18 cellular contexts compared by ENCODE assay signal in the genomic region with DNA sequence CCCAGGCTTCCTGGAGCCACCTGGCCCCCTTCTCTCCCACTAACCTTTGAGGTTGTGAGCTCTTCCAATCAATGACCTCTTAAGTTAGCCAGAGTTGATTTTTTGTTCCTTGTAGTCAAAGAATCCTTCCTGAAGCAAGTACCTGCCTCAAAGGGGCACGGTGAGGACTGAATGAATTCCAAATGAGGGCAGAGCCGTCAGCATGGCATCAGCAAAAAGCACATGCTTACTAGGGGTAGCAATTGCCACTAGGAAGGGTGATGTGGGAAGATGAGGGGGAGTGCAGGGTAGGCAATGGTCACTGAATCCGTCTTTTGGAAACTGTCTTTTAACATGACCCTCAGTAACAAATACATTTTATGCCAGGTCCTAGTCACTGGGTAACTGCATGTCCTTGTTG. TPM values are rescaled to one million over a fixed set of nuclear protein-coding genes. Genes with fewer than 3 reads are reported as not detected.
A peak's percentile ranks its signal among the peaks of the same experiment; 100 is the strongest.
DNase-seq lines count a peak whose midpoint lies in the region; ATAC-seq, FAIRE-seq and TF ChIP-seq lines count a peak whose summit lies in the region.
"Had no signal": no experiment of that assay in that cellular context is flagged by ENCODE, and none has a peak within 500 bp of the region (broad histone marks: within the 10 kb centered on the region; RNA-seq: fewer than 3 reads in every experiment).

No MANE protein-coding gene starts in this region.

- peaks cover 5% of the 10 kb centered on the region for H3K27me3 Mint-ChIP-seq in activated CD4-positive, alpha-beta T cell treated with anti-CD3 and anti-CD28 coated beads, Interleukin-2, amount 10 ng/mL, durations not matched to agents 24 days and 14 days
- H3K27me3 Mint-ChIP-seq in stimulated activated naive CD8-positive, alpha-beta T cell treated with anti-CD3 and anti-CD28 coated beads, Interleukin-15, Interleukin-2, amounts not matched to agents 100 ng/mL and 50 ng/mL, for 24 hours = no peaks in the 10 kb centered on the region

- RAD21 ChIA-PET in GM12878 (lab: Charles Lee; ENCODE audit: unreplicated experiment) = interaction anchor here (0.7 to 1.9 kb wide), 4 partner anchors 9 to 366 kb away, joined by 3 to 7 read pairs (median 4); a partner anchor contains a TSS

- DNase-seq in activated CD4-positive, alpha-beta T cell treated with anti-CD3 and anti-CD28 coated beads, Interleukin-2, amount 10 ng/mL, durations not matched to agents 24 days and 14 days = no peak
- no peak for DNase-seq in activated CD4-positive, alpha-beta T cell treated with anti-CD3 and anti-CD28 coated beads for 4 hours
- DNase-seq in stimulated activated naive CD8-positive, alpha-beta T cell treated with anti-CD3 and anti-CD28 coated beads, Interleukin-15, Interleukin-2, amounts not matched to agents 100 U/mL and 50 U/mL, for 24 hours = no peak
- no peak for DNase-seq in GM12878 (ENCODE audit: low read depth, low spot score)
- DNase-seq in transverse colon = no peak
- no peak for DNase-seq in ovary
- no peak for DNase-seq in mesenteric fat pad (ENCODE audit: low spot score)
- DNase-seq: activated gamma-delta T cell, BE2C, DMS53, lower lobe of right lung, NCI-H1417 treated with DMSO at 0.1 percent for 48 hours, NCI-H510A treated with DMSO at 0.1 percent for 48 hours had no signal

- H3K27me3 ChIP-seq in GM12878 (replicated peaks in 1 of 2; ENCODE audit: control insufficient read depth in 2 of 2, insufficient read depth in 2 of 2, low read length in 1 of 2) (no peaks in the 10 kb centered on the region), transverse colon (no peaks in the 10 kb centered on the region), ovary (no peaks in the 10 kb centered on the region)
- H3K27me3 ChIP-seq: BE2C had no signal

- H4K20me1 ChIP-seq in GM12878 (ENCODE audit: control insufficient read depth, insufficient read depth) = no peaks in the 10 kb centered on the region

- SMC1A ChIA-PET in GM12878 (lab: Charles Lee; ENCODE audit: uncharacterized antibody, unreplicated experiment) = interaction anchor here (0.7 to 4.9 kb wide), 6 partner anchors 10 to 304 kb away, joined by 3 to 36 read pairs (median 6); no protein-coding TSS in a partner anchor

- H3K4me3 ChIP-seq in GM12878 = no peak overlapping the region
- H3K4me3 ChIP-seq in transverse colon = no peak overlapping the region
- H3K4me3 ChIP-seq in ovary = no peak overlapping the region
- H3K4me3 ChIP-seq: lower lobe of right lung had no signal

- no peak for TF ChIP-seq RAD21 in GM12878 (IDR thresholded peaks at IDR 0.05; ENCODE audit: insufficient read depth, low read depth, low read length)

- no peak overlapping the region for H3K9ac ChIP-seq in GM12878 (ENCODE audit: control insufficient read depth, insufficient read depth, low read length)

- CTCF ChIA-PET in GM12878 (lab: Yijun Ruan, JAX) = interaction anchor here (0.7 to 6.3 kb wide), 8 partner anchors 9 to 308 kb away, joined by 3 to 44 read pairs (median 4); a partner anchor contains a TSS

- in situ Hi-C loops in GM12878 (cut with MboI) = no loop called here
- in situ Hi-C loops in transverse colon (cut with MboI; ENCODE audit: low pct_ligation_motif_present in 1 of 4, low pct_unique_long_range_greater_than_20kb in 1 of 4, low sequenced_read_pairs in 3 of 4) = loop anchor here in 1 of 4 donors (25.0 kb wide), 2 partner anchors 318 to 618 kb away; a partner anchor contains a TSS

- H3K36me3 ChIP-seq in GM12878 (ENCODE audit: control insufficient read depth in 2 of 2, insufficient read depth in 2 of 2, low read length in 1 of 2) = no peaks in the 10 kb centered on the region
- no peaks in the 10 kb centered on the region for H3K36me3 ChIP-seq in transverse colon
- no peaks in the 10 kb centered on the region for H3K36me3 ChIP-seq in ovary
- H3K36me3 ChIP-seq: BE2C, lower lobe of right lung had no signal

- BruUV-seq in GM12878 (replicated peaks; lab: Mats Ljungman, UMichigan) = no TSS peak

- H3K4me1 ChIP-seq in GM12878 (ENCODE audit: control insufficient read depth, insufficient read depth, low read length) (peaks cover 28% of the 10 kb centered on the region), transverse colon (peaks cover 5 to 13% (median 10%) of the 10 kb centered on the region in 4 donors), ovary (ENCODE audit: insufficient read depth) (no peaks in the 10 kb centered on the region)
- H3K4me1 ChIP-seq: BE2C had no signal

- H3K27ac ChIP-seq in GM12878 (ENCODE audit: control insufficient read depth, insufficient read depth) = no peak overlapping the region; the same call in 1 of the 2 replicates
- no peak overlapping the region for H3K27ac ChIP-seq in transverse colon
- H3K27ac ChIP-seq in ovary = no peak overlapping the region
- H3K27ac ChIP-seq: lower lobe of right lung had no signal

- peak overlapping the region; percentile 41 for H3K4me3 Mint-ChIP-seq in activated CD4-positive, alpha-beta T cell treated with anti-CD3 and anti-CD28 coated beads, Interleukin-2, amount 10 ng/mL, durations not matched to agents 24 days and 14 days
- peak overlapping the region; percentile 79 for H3K4me3 Mint-ChIP-seq in stimulated activated naive CD8-positive, alpha-beta T cell treated with anti-CD3 and anti-CD28 coated beads, Interleukin-15, Interleukin-2, amounts not matched to agents 100 ng/mL and 50 ng/mL, for 24 hours

- FAIRE-seq in GM12878 (lab: Jason Lieb, UNC) = no peak
- FAIRE-seq: urothelium cell line had no signal

- intact Hi-C loops in activated CD4-positive, alpha-beta T cell treated with anti-CD3 and anti-CD28 coated beads, Interleukin-2, amount 10 ng/mL, durations not matched to agents 24 days and 14 days (cut with micrococcal nuclease) = loop anchor here (1.0 to 5.0 kb wide), 4 partner anchors 17 to 193 kb away; a partner anchor contains a TSS
- intact Hi-C loops in GM12878 (cut with micrococcal nuclease; ENCODE audit: unreplicated experiment) (loop anchor here (5.0 to 10.0 kb wide), 3 partner anchors 138 to 635 kb away; a partner anchor contains a TSS), transverse colon (cut with DNase I; ENCODE audit: low total_unique reads) (no loop called here), ovary (cut with DNase I) (loop anchor here in 2 of 4 donors (10.0 kb wide), 1 partner anchor 305 kb away; a partner anchor contains a TSS)

- no peaks in the 10 kb centered on the region for H3K9me3 ChIP-seq in GM12878 (replicated peaks; ENCODE audit: control insufficient read depth, insufficient read depth, low read length)
- no peaks in the 10 kb centered on the region for H3K9me3 ChIP-seq in transverse colon
- no peaks in the 10 kb centered on the region for H3K9me3 ChIP-seq in ovary
- H3K9me3 ChIP-seq: BE2C, lower lobe of right lung had no signal

- no peaks in the 10 kb centered on the region for H3K79me2 ChIP-seq in GM12878 (ENCODE audit: control insufficient read depth, insufficient read depth, low read length)

- WGBS in GM12878 (ENCODE audit: insufficient coverage, insufficient replicate concordance, low lambda C conversion rate, missing lambda C conversion rate) = 63% methylated on average over 3 of the region's 3 CpGs
- 85% methylated on average over 3 of the region's 3 CpGs; no CpG with 5 or more reads in 1 of the 2 donors for WGBS in transverse colon (ENCODE audit: low coverage in 1 of 2), 2 donors
- WGBS in ovary, 3 donors = 86 to 98% (median 91%) methylated on average over 3 of the region's 3 CpGs

- ATAC-seq in stimulated activated naive CD8-positive, alpha-beta T cell treated with anti-CD3 and anti-CD28 coated beads, Interleukin-15, Interleukin-2, amounts not matched to agents 100 U/mL and 50 U/mL, for 24 hours = no peak
- no peak for ATAC-seq in GM12878
- ATAC-seq: HCT116, lower lobe of right lung had no signal

- peaks cover 72% of the 10 kb centered on the region for H3K4me1 Mint-ChIP-seq in activated CD4-positive, alpha-beta T cell treated with anti-CD3 and anti-CD28 coated beads, Interleukin-2, amount 10 ng/mL, durations not matched to agents 24 days and 14 days
- H3K4me1 Mint-ChIP-seq in stimulated activated naive CD8-positive, alpha-beta T cell treated with anti-CD3 and anti-CD28 coated beads, Interleukin-15, Interleukin-2, amounts not matched to agents 100 ng/mL and 50 ng/mL, for 24 hours (ENCODE audit: low read depth) = peaks cover 100% of the 10 kb centered on the region

- no peak overlapping the region; the same call in 1 of the 2 replicates for H2AFZ ChIP-seq in GM12878 (ENCODE audit: control insufficient read depth, low read depth, low read length)

- peak overlapping the region; percentile 52; the same call in 1 of the 2 replicates for H3K4me2 ChIP-seq in GM12878 (ENCODE audit: control insufficient read depth, insufficient read depth)

- TF ChIP-seq POLR2A in GM12878 (IDR thresholded peaks at IDR 0.05; ENCODE audit: low read depth, low read length) (no peak), transverse colon (IDR thresholded peaks at IDR 0.05) (no peak), ovary (IDR thresholded peaks at IDR 0.05) (no peak)

- H3K9me3 Mint-ChIP-seq in activated CD4-positive, alpha-beta T cell treated with anti-CD3 and anti-CD28 coated beads, Interleukin-2, amount 10 ng/mL, durations not matched to agents 24 days and 14 days = no peaks in the 10 kb centered on the region
- no peaks in the 10 kb centered on the region for H3K9me3 Mint-ChIP-seq in stimulated activated naive CD8-positive, alpha-beta T cell treated with anti-CD3 and anti-CD28 coated beads, Interleukin-15, Interleukin-2, amounts not matched to agents 100 ng/mL and 50 ng/mL, for 24 hours

- TF ChIP-seq CTCF in GM12878 (IDR thresholded peaks at IDR 0.05 in 2 of 3, conservative IDR thresholded peaks at IDR 0.05 in 1 of 3; ENCODE audit: control insufficient read depth in 2 of 3, extremely low read depth in 1 of 3, insufficient read depth in 1 of 3, low read depth in 3 of 3, low read length in 3 of 3) (no peak), transverse colon (IDR thresholded peaks at IDR 0.05) (no peak), ovary (IDR thresholded peaks at IDR 0.05) (no peak)

- H3K27ac Mint-ChIP-seq in activated CD4-positive, alpha-beta T cell treated with anti-CD3 and anti-CD28 coated beads, Interleukin-2, amount 10 ng/mL, durations not matched to agents 24 days and 14 days = peak overlapping the region; percentile 85
- peak overlapping the region; percentile 98 for H3K27ac Mint-ChIP-seq in stimulated activated naive CD8-positive, alpha-beta T cell treated with anti-CD3 and anti-CD28 coated beads, Interleukin-15, Interleukin-2, amounts not matched to agents 100 ng/mL and 50 ng/mL, for 24 hours

- H3K36me3 Mint-ChIP-seq in activated CD4-positive, alpha-beta T cell treated with anti-CD3 and anti-CD28 coated beads, Interleukin-2, amount 10 ng/mL, durations not matched to agents 24 days and 14 days (ENCODE audit: low read depth) = no peaks in the 10 kb centered on the region
- H3K36me3 Mint-ChIP-seq in stimulated activated naive CD8-positive, alpha-beta T cell treated with anti-CD3 and anti-CD28 coated beads, Interleukin-15, Interleukin-2, amounts not matched to agents 100 ng/mL and 50 ng/mL, for 24 hours (ENCODE audit: low read depth) = no peaks in the 10 kb centered on the region

- TF ChIP-seq EP300 in GM12878 (IDR thresholded peaks at IDR 0.05; ENCODE audit: borderline replicate concordance in 1 of 2, control insufficient read depth in 1 of 2, low read depth in 2 of 2, low read length in 2 of 2) (no peak), transverse colon (IDR thresholded peaks at IDR 0.05; ENCODE audit: low read depth) (no peak), ovary (IDR thresholded peaks at IDR 0.05) (no peak)

- POLR2A ChIA-PET in GM12878 (lab: Charles Lee) = interaction anchor here (0.6 kb wide), 1 partner anchor 20 kb away, joined by 3 read pairs; no protein-coding TSS in a partner anchor

RNA-seq across cellular contexts. Expression of a gene that starts 15.6 kb away (rescaled TPM):
- total RNA-seq in activated CD4-positive, alpha-beta T cell treated with anti-CD3 and anti-CD28 coated beads, Interleukin-2, amount 10 ng/mL, durations not matched to agents 24 days and 14 days = 3.2 and 3.9 TPM in 2 replicates
- total RNA-seq in GM12878 (2013; cell fraction: nucleolus; rRNA removed) = 4.2 and 5.0 TPM in 2 replicates
- total RNA-seq in GM12878 (2014; rRNA removed) = 9.9 and 11.6 TPM in 2 replicates
- total RNA-seq in GM12878 (2014; rRNA removed; fragmentation: Illumina TruSeq; extraction: Trizol) = 4.3 TPM in 2 replicates
- total RNA-seq in GM12878 (2021) = 7.0 and 7.7 TPM in 2 replicates
- polyA plus RNA-seq in GM12878 (2011; ENCODE audit: low read depth) = 3.4 TPM
- 5.5 and 6.5 TPM in 2 replicates for polyA plus RNA-seq in GM12878 (2011; rRNA removed)
- polyA plus RNA-seq in GM12878 (2011; cell fraction: cytosol; rRNA removed) = 4.8 and 5.9 TPM in 2 replicates
- polyA plus RNA-seq in GM12878 (2011; cell fraction: nucleus; rRNA removed) = 9.8 and 10.1 TPM in 2 replicates
- polyA plus RNA-seq in GM12878 (2012) = 6.4 and 7.2 TPM in 2 replicates
- polyA plus RNA-seq in GM12878 (2014; fragmentation: Illumina TruSeq; extraction: Trizol) = 7.8 and 9.0 TPM in 2 replicates
- 1 to 10 TPM; 2.9 to 4.0 TPM for polyA plus RNA-seq in GM12878 (2014; fragmentation: Nextera tagmentation; extraction: Ambion mirVana)
- polyA plus RNA-seq in GM12878 (2014; rRNA removed) = 8.8 and 11.9 TPM in 2 replicates
- 10 to 100 TPM; 10.7 to 11.3 TPM for polyA plus RNA-seq in GM12878 (2016; fragmentation: Nextera tagmentation; extraction: Ambion mirVana)
- 2.9 and 4.2 TPM in 2 replicates for polyA minus RNA-seq in GM12878 (2011; rRNA and poly(A)+ RNA removed)
- 2.3 TPM in 1 of 2 replicates, not detected in the other for polyA minus RNA-seq in GM12878 (2011; cell fraction: cytosol; rRNA and poly(A)+ RNA removed)
- 3.6 and 5.7 TPM in 2 replicates for polyA minus RNA-seq in GM12878 (2011; cell fraction: nucleus; rRNA and poly(A)+ RNA removed)
- 10 to 100 TPM in 3 of 4 donors, 1 to 10 TPM in 1; 5.2 to 17.8 (median 13.5) TPM for total RNA-seq in transverse colon
- total RNA-seq in ovary = 10 to 100 TPM in 6 of 7 donors, 1 to 10 TPM in 1; 9.7 to 19.7 (median 16.2) TPM
- polyA plus RNA-seq in ovary = 10 to 100 TPM; 24.9 to 29.1 TPM
- 14.8 TPM for total RNA-seq in mesenteric fat pad

RNA-seq across cellular contexts. Expression of a gene that starts 25.4 kb away (rescaled TPM):
- total RNA-seq in activated CD4-positive, alpha-beta T cell treated with anti-CD3 and anti-CD28 coated beads, Interleukin-2, amount 10 ng/mL, durations not matched to agents 24 days and 14 days = 0.38 and 0.77 TPM in 2 replicates
- not detected in 2 replicates for total RNA-seq in GM12878 (2013; cell fraction: nucleolus; rRNA removed)
- total RNA-seq in GM12878 (2014; rRNA removed) (0.05 TPM in 1 of 2 replicates, not detected in the other), GM12878 (2014; rRNA removed; fragmentation: Illumina TruSeq; extraction: Trizol) (not detected in 2 replicates), GM12878 (2021) (not detected in 2 replicates), transverse colon (not detected), ovary (under 1 TPM in 6 of 7 donors, not detected in 1; 0.05 to 0.28 (median 0.12) TPM), mesenteric fat pad (0.32 TPM)
- not detected for polyA plus RNA-seq in GM12878 (2011; ENCODE audit: low read depth)
- polyA plus RNA-seq in GM12878 (2011; rRNA removed) (0.01 and 0.04 TPM in 2 replicates), GM12878 (2014; fragmentation: Illumina TruSeq; extraction: Trizol) (not detected in 2 replicates), GM12878 (2014; fragmentation: Nextera tagmentation; extraction: Ambion mirVana) (not detected), GM12878 (2014; rRNA removed) (0.04 TPM in 1 of 2 replicates, not detected in the other), GM12878 (2016; fragmentation: Nextera tagmentation; extraction: Ambion mirVana) (not detected), ovary (under 1 TPM in 1 of 2 donors, not detected in 1; 0.07 TPM)
- not detected in 2 replicates for polyA plus RNA-seq in GM12878 (2011; cell fraction: cytosol; rRNA removed)
- polyA plus RNA-seq in GM12878 (2011; cell fraction: nucleus; rRNA removed) = 0.04 TPM in 1 of 2 replicates, not detected in the other
- not detected in 2 replicates for polyA plus RNA-seq in GM12878 (2012)
- polyA minus RNA-seq in GM12878 (2011; rRNA and poly(A)+ RNA removed) = 0.15 TPM in 1 of 2 replicates, not detected in the other
- not detected in 2 replicates for polyA minus RNA-seq in GM12878 (2011; cell fraction: cytosol; rRNA and poly(A)+ RNA removed)
- polyA minus RNA-seq in GM12878 (2011; cell fraction: nucleus; rRNA and poly(A)+ RNA removed) = 0.10 and 0.12 TPM in 2 replicates
- total RNA-seq: A172, osteoblast had no signal

RNA-seq across cellular contexts. Expression of a gene that starts 42.2 kb away (rescaled TPM):
- not detected in 2 replicates for total RNA-seq in activated CD4-positive, alpha-beta T cell treated with anti-CD3 and anti-CD28 coated beads, Interleukin-2, amount 10 ng/mL, durations not matched to agents 24 days and 14 days
- not detected in 2 replicates for total RNA-seq in GM12878 (2013; cell fraction: nucleolus; rRNA removed)
- not detected in 2 replicates for total RNA-seq in GM12878 (2014; rRNA removed)
- not detected in 2 replicates for total RNA-seq in GM12878 (2014; rRNA removed; fragmentation: Illumina TruSeq; extraction: Trizol)
- not detected in 2 replicates for total RNA-seq in GM12878 (2021)
- polyA plus RNA-seq in GM12878 (2011; ENCODE audit: low read depth) = not detected
- polyA plus RNA-seq in GM12878 (2011; rRNA removed) = not detected in 2 replicates
- not detected in 2 replicates for polyA plus RNA-seq in GM12878 (2011; cell fraction: cytosol; rRNA removed)
- not detected in 2 replicates for polyA plus RNA-seq in GM12878 (2011; cell fraction: nucleus; rRNA removed)
- polyA plus RNA-seq in GM12878 (2012) = not detected in 2 replicates
- not detected in 2 replicates for polyA plus RNA-seq in GM12878 (2014; fragmentation: Illumina TruSeq; extraction: Trizol)
- polyA plus RNA-seq in GM12878 (2014; fragmentation: Nextera tagmentation; extraction: Ambion mirVana) = not detected
- not detected in 2 replicates for polyA plus RNA-seq in GM12878 (2014; rRNA removed)
- not detected for polyA plus RNA-seq in GM12878 (2016; fragmentation: Nextera tagmentation; extraction: Ambion mirVana)
- polyA minus RNA-seq in GM12878 (2011; rRNA and poly(A)+ RNA removed) = not detected in 2 replicates
- not detected in 2 replicates for polyA minus RNA-seq in GM12878 (2011; cell fraction: cytosol; rRNA and poly(A)+ RNA removed)
- not detected in 2 replicates for polyA minus RNA-seq in GM12878 (2011; cell fraction: nucleus; rRNA and poly(A)+ RNA removed)
- total RNA-seq in transverse colon = not detected
- total RNA-seq in ovary = not detected
- not detected for polyA plus RNA-seq in ovary
- not detected for total RNA-seq in mesenteric fat pad
- total RNA-seq: A172, lower lobe of right lung, osteoblast had no signal
